In genomic region chr7:94584113-94584512, GRCh38 we compare ENCODE assay signal across 10 cellular contexts.
DNase-seq lines count a peak whose midpoint lies in the region; ATAC-seq, FAIRE-seq and TF ChIP-seq lines count a peak whose summit lies in the region.
"Had no signal": no experiment of that assay in that cellular context is flagged by ENCODE, and none has a peak within 500 bp of the region (broad histone marks: within the 10 kb centered on the region; RNA-seq: fewer than 3 reads in every experiment).

No MANE protein-coding gene starts in this region.

- ATAC-seq in Right ventricle myocardium superior (ENCODE audit: poor library complexity), result peak; percentile 89
- no peak for ATAC-seq in GM21381 (IDR thresholded peaks at IDR 0.05; ENCODE audit: unreplicated experiment)

- H3K27ac ChIP-seq in right atrium auricular region, result no peak overlapping the region
- H3K27ac ChIP-seq: SK-N-MC had no signal

- intact Hi-C loops in Right ventricle myocardium superior (cut with DNase I), result no loop called here

- no peaks in the 10 kb centered on the region for H3K9me3 ChIP-seq in right atrium auricular region
- no peaks in the 10 kb centered on the region for H3K9me3 ChIP-seq in adipocyte (ENCODE audit: control insufficient read depth, low read length)

- H3K27me3 ChIP-seq in right atrium auricular region, result no peaks in the 10 kb centered on the region
- H3K27me3 ChIP-seq in adipocyte (replicated peaks; ENCODE audit: control insufficient read depth, insufficient read depth, low read length), result no peaks in the 10 kb centered on the region

- H3K4me1 ChIP-seq in right atrium auricular region (no peaks in the 10 kb centered on the region), adipocyte (ENCODE audit: control insufficient read depth, insufficient read depth, low read length) (peaks cover 18% of the 10 kb centered on the region)

- no peaks in the 10 kb centered on the region for H3K36me3 ChIP-seq in right atrium auricular region
- H3K36me3 ChIP-seq in adipocyte (ENCODE audit: control insufficient read depth, insufficient read depth, low read length, severe bottlenecking), result no peaks in the 10 kb centered on the region

- no peak overlapping the region for H3K4me3 ChIP-seq in right atrium auricular region
- H3K4me3 ChIP-seq in adipocyte (ENCODE audit: low read length), result no peak overlapping the region
- H3K4me3 ChIP-seq: SK-N-MC had no signal

- DNase-seq in Right ventricle myocardium superior (no peak), right atrium auricular region (ENCODE audit: low spot score) (no peak), adipocyte (ENCODE audit: low read depth) (peak; percentile 48), islet precursor cell (no peak), 8988T (no peak)
- DNase-seq in stimulated activated CD4-positive, alpha-beta T cell treated with anti-CD3 and anti-CD28 coated beads, Interleukin-15, amount 100 ng/mL, for 24 hours, result no peak
- DNase-seq: activated B cell treated with CpG ODN at 0.5 μM for 24 hours had no signal

- no peak overlapping the region for H3K9ac ChIP-seq in adipocyte (ENCODE audit: low read length)

- no peak for TF ChIP-seq CTCF in right atrium auricular region (IDR thresholded peaks at IDR 0.05)

- FAIRE-seq in islet of Langerhans (lab: Jason Lieb, UNC), result peak; percentile 27
